In genomic region chr1:41626146-41626545, GRCh38 we compare ENCODE assay signal across 10 cellular contexts.
A peak's percentile ranks its signal among the peaks of the same experiment; 100 is the strongest.
DNase-seq lines count a peak whose midpoint lies in the region; ATAC-seq and TF ChIP-seq lines count a peak whose summit lies in the region.
"Had no signal": no experiment of that assay in that cellular context is flagged by ENCODE, and none has a peak within 500 bp of the region (broad histone marks: within the 10 kb centered on the region; RNA-seq: fewer than 3 reads in every experiment).

No MANE protein-coding gene starts in this region.

- H3K36me3 ChIP-seq in breast epithelium: no peaks in the 10 kb centered on the region
- H3K36me3 ChIP-seq in SJSA1: peaks cover 3% of the 10 kb centered on the region; the same call in 1 of the 2 replicates
- no peaks in the 10 kb centered on the region for H3K36me3 ChIP-seq in uterus
- H3K36me3 ChIP-seq: neutrophil had no signal

- no peak for TF ChIP-seq POLR2A in breast epithelium (IDR thresholded peaks at IDR 0.05)
- no peak for TF ChIP-seq POLR2A in uterus (IDR thresholded peaks at IDR 0.05)

- H3K27me3 ChIP-seq in breast epithelium (no peaks in the 10 kb centered on the region), SJSA1 (replicated peaks) (no peaks in the 10 kb centered on the region), foreskin keratinocyte (no peaks in the 10 kb centered on the region), uterus (no peaks in the 10 kb centered on the region)
- H3K27me3 ChIP-seq: neutrophil had no signal

- ATAC-seq in foreskin keratinocyte: peak; percentile 83
- ATAC-seq in stimulated activated naive B cell treated with anti-CD40 and anti-IgM and Interleukin-4, amounts not matched to agents 10 μg/mL and 1 μg/mL and 100 μg/mL, for 72 hours (replicated peaks): no peak

- H3K4me3 Mint-ChIP-seq in MCF 10A (ENCODE audit: unreplicated experiment): peak overlapping the region; percentile 46
- peak overlapping the region in 1 of 2 donors; percentile 19 for H3K4me3 Mint-ChIP-seq in stimulated activated naive B cell treated with anti-CD40 and anti-IgM and Interleukin-4, amounts not matched to agents 10 μg/mL and 1 μg/mL and 100 μg/mL, for 72 hours

- no peaks in the 10 kb centered on the region for H3K9me3 ChIP-seq in breast epithelium
- H3K9me3 ChIP-seq in SJSA1 (replicated peaks): no peaks in the 10 kb centered on the region
- H3K9me3 ChIP-seq in uterus: no peaks in the 10 kb centered on the region
- H3K9me3 ChIP-seq: neutrophil had no signal

- CTCF ChIA-PET in MCF 10A (lab: Yijun Ruan, JAX): interaction anchor here (1.2 kb wide), 1 partner anchor 47 kb away, joined by 3 read pairs; no protein-coding TSS in a partner anchor

- POLR2A ChIA-PET in MCF 10A (lab: Yijun Ruan, JAX): interaction anchor here (0.6 to 1.7 kb wide), 8 partner anchors 8 to 158 kb away, joined by 3 to 8 read pairs (median 4); no protein-coding TSS in a partner anchor

- intact Hi-C loops in MCF 10A (cut with micrococcal nuclease) (no loop called here), breast epithelium (cut with DNase I; ENCODE audit: low total_unique reads) (loop anchor here (1.0 to 5.0 kb wide), 2 partner anchors 19 to 329 kb away; no protein-coding TSS in a partner anchor), uterus (cut with DNase I; ENCODE audit: low total_unique reads) (no loop called here)

- peak; percentile 69 for DNase-seq in MCF 10A (ENCODE audit: unreplicated experiment)
- DNase-seq in breast epithelium (ENCODE audit: low spot score in 2 of 2): no peak
- DNase-seq in SJSA1 (ENCODE audit: low read depth in 1 of 2, low spot score in 2 of 2): peak; percentile 47 to 50
- DNase-seq in foreskin keratinocyte: peak; percentile 55 to 79
- DNase-seq in stimulated activated naive B cell treated with anti-CD40 and anti-IgM and Interleukin-4, amounts not matched to agents 10 μg/mL and 1 μg/mL and 100 μg/mL, for 72 hours: no peak
- no peak for DNase-seq in cerebellar cortex (ENCODE audit: low spot score)
- no peak for DNase-seq in activated CD4-positive, CD25-positive, alpha-beta regulatory T cell (lab: John Stamatoyannopoulos, UW)
- no peak for DNase-seq in uterus
- DNase-seq: T-helper 1 cell had no signal

- BruUV-seq in MCF 10A (replicated peaks; lab: Mats Ljungman, UMichigan): no TSS peak

- H3K4me3 ChIP-seq in breast epithelium: no peak overlapping the region
- H3K4me3 ChIP-seq in SJSA1: no peak overlapping the region
- H3K4me3 ChIP-seq in uterus: no peak overlapping the region

- peak overlapping the region; percentile 67 for H3K27ac Mint-ChIP-seq in MCF 10A (ENCODE audit: low read depth, unreplicated experiment)
- peak overlapping the region; percentile 71 for H3K27ac Mint-ChIP-seq in stimulated activated naive B cell treated with anti-CD40 and anti-IgM and Interleukin-4, amounts not matched to agents 10 μg/mL and 1 μg/mL and 100 μg/mL, for 72 hours

- H3K4me1 ChIP-seq in breast epithelium: peaks cover 2 to 6% of the 10 kb centered on the region in 2 donors
- peaks cover 85% of the 10 kb centered on the region for H3K4me1 ChIP-seq in SJSA1 (replicated peaks)
- H3K4me1 ChIP-seq in foreskin keratinocyte: peaks cover 12% of the 10 kb centered on the region
- H3K4me1 ChIP-seq in uterus: no peaks in the 10 kb centered on the region

- H3K4me1 Mint-ChIP-seq in MCF 10A (ENCODE audit: insufficient read depth, unreplicated experiment): peaks cover 48% of the 10 kb centered on the region
- peaks cover 65 to 89% of the 10 kb centered on the region in 2 donors for H3K4me1 Mint-ChIP-seq in stimulated activated naive B cell treated with anti-CD40 and anti-IgM and Interleukin-4, amounts not matched to agents 10 μg/mL and 1 μg/mL and 100 μg/mL, for 72 hours

- H3K36me3 Mint-ChIP-seq in MCF 10A (ENCODE audit: insufficient read depth, unreplicated experiment): no peaks in the 10 kb centered on the region
- H3K36me3 Mint-ChIP-seq in stimulated activated naive B cell treated with anti-CD40 and anti-IgM and Interleukin-4, amounts not matched to agents 10 μg/mL and 1 μg/mL and 100 μg/mL, for 72 hours: peaks cover 60 to 82% of the 10 kb centered on the region in 2 donors

- H3K27ac ChIP-seq in breast epithelium (peak overlapping the region in 1 of 2 donors; percentile 40), SJSA1 (peak overlapping the region; percentile 86), foreskin keratinocyte (peak overlapping the region; percentile 40), uterus (no peak overlapping the region)
- H3K27ac ChIP-seq: neutrophil had no signal

- no peaks in the 10 kb centered on the region for H3K9me3 Mint-ChIP-seq in MCF 10A (ENCODE audit: unreplicated experiment)
- H3K9me3 Mint-ChIP-seq in stimulated activated naive B cell treated with anti-CD40 and anti-IgM and Interleukin-4, amounts not matched to agents 10 μg/mL and 1 μg/mL and 100 μg/mL, for 72 hours: no peaks in the 10 kb centered on the region

- no peaks in the 10 kb centered on the region for H3K27me3 Mint-ChIP-seq in MCF 10A (ENCODE audit: insufficient read depth, unreplicated experiment)
- no peaks in the 10 kb centered on the region for H3K27me3 Mint-ChIP-seq in stimulated activated naive B cell treated with anti-CD40 and anti-IgM and Interleukin-4, amounts not matched to agents 10 μg/mL and 1 μg/mL and 100 μg/mL, for 72 hours

- TF ChIP-seq CTCF in MCF 10A (IDR thresholded peaks at IDR 0.05; ENCODE audit: unreplicated experiment): no peak
- no peak for TF ChIP-seq CTCF in breast epithelium (IDR thresholded peaks at IDR 0.05)
- no peak for TF ChIP-seq CTCF in foreskin keratinocyte (conservative IDR thresholded peaks at IDR 0.05)
- no peak for TF ChIP-seq CTCF in uterus (IDR thresholded peaks at IDR 0.05)

Comparison
In these comparisons a context has a peak if more than half of its experiments do, and no peak if none do; other contexts are left out.
1. DNase-seq: peak in MCF 10A (single experiment), SJSA1 (2 of 2) and foreskin keratinocyte (2 of 2); none in breast epithelium (0 of 2), stimulated activated naive B cell treated with anti-CD40 and anti-IgM and Interleukin-4, amounts not matched to agents 10 μg/mL and 1 μg/mL and 100 μg/mL, for 72 hours (single experiment), cerebellar cortex (single experiment), activated CD4-positive, CD25-positive, alpha-beta regulatory T cell (0 of 4) and uterus (0 of 2).
2. H3K27ac ChIP-seq: peak in SJSA1 (single experiment) and foreskin keratinocyte (single experiment); none in uterus (0 of 2).